In genomic region chr13:113139580-113139979, GRCh38 we compare ENCODE assay signal across 29 cellular contexts. TPM values are rescaled to one million over a fixed set of nuclear protein-coding genes. Genes with fewer than 3 reads are reported as not detected.
"Had no signal": no experiment of that assay in that cellular context is flagged by ENCODE, and none has a peak within 500 bp of the region (broad histone marks: within the 10 kb centered on the region; RNA-seq: fewer than 3 reads in every experiment).

No MANE protein-coding gene starts in this region.

- H2AFZ ChIP-seq: parathyroid adenoma had no signal

- H3K9me3 ChIP-seq: esophagus squamous epithelium, heart right ventricle, right atrium auricular region, spleen, thoracic aorta, tibial nerve, upper lobe of left lung had no signal

- H3K4me1 ChIP-seq: esophagus squamous epithelium, heart right ventricle, parathyroid adenoma, right atrium auricular region, spleen, tibial nerve, upper lobe of left lung had no signal

- H3K36me3 Mint-ChIP-seq: immature natural killer cell; memory B cell; natural killer cell; stimulated activated naive B cell treated with anti-CD40 and anti-IgM and Interleukin-4, amounts not matched to agents 10 μg/mL and 1 μg/mL and 100 μg/mL, for 72 hours had no signal

- H3K27ac Mint-ChIP-seq: effector memory CD8-positive, alpha-beta T cell; immature natural killer cell; memory B cell; natural killer cell; stimulated activated naive B cell treated with anti-CD40 and anti-IgM and Interleukin-4, amounts not matched to agents 10 μg/mL and 1 μg/mL and 100 μg/mL, for 72 hours; stimulated activated naive CD8-positive, alpha-beta T cell treated with anti-CD3 and anti-CD28 coated beads, Interleukin-15, Interleukin-2, amounts not matched to agents 100 ng/mL and 50 ng/mL, for 24 hours had no signal

- H3K9ac ChIP-seq: parathyroid adenoma had no signal

- H3K36me3 ChIP-seq: heart right ventricle, right atrium auricular region, spleen, thoracic aorta, upper lobe of left lung had no signal

- ATAC-seq: effector memory CD8-positive, alpha-beta T cell; heart right ventricle; left colon; natural killer cell; stimulated activated naive B cell treated with anti-CD40 and anti-IgM and Interleukin-4, amounts not matched to agents 10 μg/mL and 1 μg/mL and 100 μg/mL, for 72 hours had no signal

- H3K79me2 ChIP-seq: parathyroid adenoma had no signal

- H3K27ac ChIP-seq: coronary artery, esophagus squamous epithelium, heart right ventricle, parathyroid adenoma, right atrium auricular region, skin epidermis, thoracic aorta, tibial nerve, upper lobe of left lung had no signal

- H3K27me3 Mint-ChIP-seq: progenitor cell of endocrine pancreas had no signal

- H3K4me3 Mint-ChIP-seq: effector memory CD8-positive, alpha-beta T cell; immature natural killer cell; memory B cell; natural killer cell; stimulated activated naive B cell treated with anti-CD40 and anti-IgM and Interleukin-4, amounts not matched to agents 10 μg/mL and 1 μg/mL and 100 μg/mL, for 72 hours; stimulated activated naive CD8-positive, alpha-beta T cell treated with anti-CD3 and anti-CD28 coated beads, Interleukin-15, Interleukin-2, amounts not matched to agents 100 ng/mL and 50 ng/mL, for 24 hours had no signal

- H3K4me3 ChIP-seq: coronary artery, esophagus squamous epithelium, heart right ventricle, lung, right atrium auricular region, skin epidermis, spleen, thoracic aorta, tibial nerve, upper lobe of left lung had no signal

- DNase-seq: dermis blood vessel endothelial cell; effector memory CD8-positive, alpha-beta T cell; erythroblast; esophagus squamous epithelium; foreskin melanocyte; glutamatergic neuron; heart right ventricle; hypothalamus; immature natural killer cell; kidney glomerular epithelial cell; natural killer cell; occipital lobe; spleen; stimulated activated CD4-positive, alpha-beta T cell treated with anti-CD3 and anti-CD28 coated beads, Interleukin-2, amount 100 ng/mL, for 48 hours; stimulated activated naive B cell treated with anti-CD40 and anti-IgM and Interleukin-4, amounts not matched to agents 10 μg/mL and 1 μg/mL and 100 μg/mL, for 72 hours had no signal

- H3K9me3 Mint-ChIP-seq: effector memory CD8-positive, alpha-beta T cell; immature natural killer cell; memory B cell; natural killer cell; stimulated activated naive B cell treated with anti-CD40 and anti-IgM and Interleukin-4, amounts not matched to agents 10 μg/mL and 1 μg/mL and 100 μg/mL, for 72 hours; stimulated activated naive CD8-positive, alpha-beta T cell treated with anti-CD3 and anti-CD28 coated beads, Interleukin-15, Interleukin-2, amounts not matched to agents 100 ng/mL and 50 ng/mL, for 24 hours had no signal

- H3K4me1 Mint-ChIP-seq: immature natural killer cell; memory B cell; natural killer cell; stimulated activated naive B cell treated with anti-CD40 and anti-IgM and Interleukin-4, amounts not matched to agents 10 μg/mL and 1 μg/mL and 100 μg/mL, for 72 hours had no signal

- H3K27me3 ChIP-seq: esophagus squamous epithelium, heart right ventricle, right atrium auricular region, spleen, upper lobe of left lung had no signal

RNA-seq across cellular contexts. Expression of gene F10, which starts 17.0 kb away (rescaled TPM):
- total RNA-seq: dermis blood vessel endothelial cell, mononuclear cell, natural killer cell had no signal
- polyA plus RNA-seq: immature natural killer cell, neural cell had no signal

RNA-seq across cellular contexts. Expression of gene PROZ, which starts 18.9 kb away (rescaled TPM):
- total RNA-seq: esophagus squamous epithelium, left colon, lung, occipital lobe, progenitor cell of endocrine pancreas, right atrium auricular region, spleen, thoracic aorta, tibial nerve, upper lobe of left lung had no signal
- polyA plus RNA-seq: immature natural killer cell, lung, neural cell had no signal

RNA-seq across cellular contexts. Expression of gene F7, which starts 34.0 kb away (rescaled TPM):
- total RNA-seq: dermis blood vessel endothelial cell, esophagus squamous epithelium, spleen, thoracic aorta, tibial nerve had no signal
